In genomic region chr6:4192173-4192572, GRCh38 we compare ENCODE assay signal across 18 cellular contexts. TPM values are rescaled to one million over a fixed set of nuclear protein-coding genes. Genes with fewer than 3 reads are reported as not detected.
DNase-seq lines count a peak whose midpoint lies in the region; ATAC-seq and TF ChIP-seq lines count a peak whose summit lies in the region.
"Had no signal": no experiment of that assay in that cellular context is flagged by ENCODE, and none has a peak within 500 bp of the region (broad histone marks: within the 10 kb centered on the region; RNA-seq: fewer than 3 reads in every experiment).

No MANE protein-coding gene starts in this region.

- H3K9me3 Mint-ChIP-seq in stimulated activated naive B cell treated with anti-CD40 and anti-IgM and Interleukin-4, amounts not matched to agents 10 μg/mL and 1 μg/mL and 100 μg/mL, for 72 hours = no peaks in the 10 kb centered on the region
- no peaks in the 10 kb centered on the region for H3K9me3 Mint-ChIP-seq in activated CD8-positive, alpha-beta T cell treated with anti-CD3 and anti-CD28 coated beads for 36 hours
- H3K9me3 Mint-ChIP-seq: CD8-positive, alpha-beta T cell had no signal

- H3K9me3 ChIP-seq in Karpas-422 (ENCODE audit: low read length) (no peaks in the 10 kb centered on the region), Peyer's patch (no peaks in the 10 kb centered on the region)
- H3K9me3 ChIP-seq: BE2C had no signal

- no peak for ATAC-seq in stimulated activated naive B cell treated with anti-CD40 and anti-IgM and Interleukin-4, amounts not matched to agents 10 μg/mL and 1 μg/mL and 100 μg/mL, for 72 hours (replicated peaks)
- ATAC-seq in GM18858 (IDR thresholded peaks at IDR 0.05; ENCODE audit: unreplicated experiment) = no peak
- ATAC-seq in activated CD8-positive, alpha-beta T cell treated with anti-CD3 and anti-CD28 coated beads for 36 hours = no peak
- ATAC-seq: CD8-positive, alpha-beta T cell had no signal

- H3K36me3 ChIP-seq in Karpas-422 (ENCODE audit: insufficient read depth, low read length) (no peaks in the 10 kb centered on the region), Peyer's patch (no peaks in the 10 kb centered on the region)
- H3K36me3 ChIP-seq: BE2C had no signal

- no peaks in the 10 kb centered on the region for H3K4me1 ChIP-seq in Karpas-422 (ENCODE audit: low read length)
- H3K4me1 ChIP-seq in Peyer's patch = no peaks in the 10 kb centered on the region
- H3K4me1 ChIP-seq: BE2C had no signal

- intact Hi-C loops in activated CD8-positive, alpha-beta T cell treated with anti-CD3 and anti-CD28 coated beads for 36 hours (cut with micrococcal nuclease) = no loop called here

- peaks cover 8 to 25% of the 10 kb centered on the region in 2 donors for H3K27me3 Mint-ChIP-seq in stimulated activated naive B cell treated with anti-CD40 and anti-IgM and Interleukin-4, amounts not matched to agents 10 μg/mL and 1 μg/mL and 100 μg/mL, for 72 hours
- H3K27me3 Mint-ChIP-seq in activated CD8-positive, alpha-beta T cell treated with anti-CD3 and anti-CD28 coated beads for 36 hours = peaks cover 8% of the 10 kb centered on the region

- H3K27ac Mint-ChIP-seq in stimulated activated naive B cell treated with anti-CD40 and anti-IgM and Interleukin-4, amounts not matched to agents 10 μg/mL and 1 μg/mL and 100 μg/mL, for 72 hours = peak overlapping the region; percentile 39
- no peak overlapping the region for H3K27ac Mint-ChIP-seq in activated CD8-positive, alpha-beta T cell treated with anti-CD3 and anti-CD28 coated beads for 36 hours
- H3K27ac Mint-ChIP-seq: CD8-positive, alpha-beta T cell; H9 had no signal

- no peak overlapping the region for H3K4me3 Mint-ChIP-seq in stimulated activated naive B cell treated with anti-CD40 and anti-IgM and Interleukin-4, amounts not matched to agents 10 μg/mL and 1 μg/mL and 100 μg/mL, for 72 hours
- H3K4me3 Mint-ChIP-seq in activated CD8-positive, alpha-beta T cell treated with anti-CD3 and anti-CD28 coated beads for 36 hours = no peak overlapping the region
- H3K4me3 Mint-ChIP-seq: CD8-positive, alpha-beta T cell; H9 had no signal

- H3K27ac ChIP-seq in Karpas-422 (ENCODE audit: low read length) (no peak overlapping the region), Peyer's patch (no peak overlapping the region)
- H3K27ac ChIP-seq: C4-2B had no signal

- H3K27me3 ChIP-seq in Karpas-422 (ENCODE audit: low read length) = no peaks in the 10 kb centered on the region
- no peaks in the 10 kb centered on the region for H3K27me3 ChIP-seq in Peyer's patch
- H3K27me3 ChIP-seq: BE2C had no signal

- no peak for TF ChIP-seq CTCF in Peyer's patch (IDR thresholded peaks at IDR 0.05)
- no peak for TF ChIP-seq CTCF in activated CD8-positive, alpha-beta T cell treated with anti-CD3 and anti-CD28 coated beads for 36 hours (IDR thresholded peaks at IDR 0.05)

- no peak overlapping the region for H3K4me3 ChIP-seq in Karpas-422 (ENCODE audit: low read length)
- H3K4me3 ChIP-seq in Peyer's patch = no peak overlapping the region

- no peak overlapping the region for H3K9ac ChIP-seq in Karpas-422 (ENCODE audit: low read length)

- POLR2A ChIA-PET in activated CD8-positive, alpha-beta T cell treated with anti-CD3 and anti-CD28 coated beads for 36 hours (lab: Charles Lee) = no interaction called here

- H4K20me1 ChIP-seq in Karpas-422 (ENCODE audit: insufficient read depth, low read depth, low read length) = no peaks in the 10 kb centered on the region

- H3K4me1 Mint-ChIP-seq in stimulated activated naive B cell treated with anti-CD40 and anti-IgM and Interleukin-4, amounts not matched to agents 10 μg/mL and 1 μg/mL and 100 μg/mL, for 72 hours = no peaks in the 10 kb centered on the region
- no peaks in the 10 kb centered on the region for H3K4me1 Mint-ChIP-seq in activated CD8-positive, alpha-beta T cell treated with anti-CD3 and anti-CD28 coated beads for 36 hours (ENCODE audit: low read depth)

- TF ChIP-seq POLR2A in Peyer's patch (IDR thresholded peaks at IDR 0.05) = no peak

- H3K9me2 ChIP-seq in Karpas-422 (replicated peaks; ENCODE audit: insufficient read depth, low read length) = no peaks in the 10 kb centered on the region

- DNase-seq in AG20443 (ENCODE audit: low spot score) (peak; percentile 42), Karpas-422 (peak; percentile 32), myocyte (ENCODE audit: low read depth) (peak; percentile 66), Peyer's patch (no peak)
- no peak for DNase-seq in stimulated activated naive B cell treated with anti-CD40 and anti-IgM and Interleukin-4, amounts not matched to agents 10 μg/mL and 1 μg/mL and 100 μg/mL, for 72 hours
- no peak for DNase-seq in activated CD8-positive, alpha-beta T cell treated with anti-CD3 and anti-CD28 coated beads for 36 hours
- DNase-seq: ACHN; BE2C; CD8-positive, alpha-beta T cell; COR-L47; DMS153; DMS79 treated with DMSO at 0.1 percent for 48 hours; EL; GOT3; H9; KBM-7 had no signal

- H3K79me2 ChIP-seq in Karpas-422 (ENCODE audit: low read length) = no peaks in the 10 kb centered on the region

- H3K36me3 Mint-ChIP-seq in stimulated activated naive B cell treated with anti-CD40 and anti-IgM and Interleukin-4, amounts not matched to agents 10 μg/mL and 1 μg/mL and 100 μg/mL, for 72 hours = no peaks in the 10 kb centered on the region
- no peaks in the 10 kb centered on the region for H3K36me3 Mint-ChIP-seq in activated CD8-positive, alpha-beta T cell treated with anti-CD3 and anti-CD28 coated beads for 36 hours (ENCODE audit: low read depth)
- H3K36me3 Mint-ChIP-seq: CD8-positive, alpha-beta T cell had no signal

- CTCF ChIA-PET in activated CD8-positive, alpha-beta T cell treated with anti-CD3 and anti-CD28 coated beads for 36 hours (lab: Charles Lee) = no interaction called here

- no peak overlapping the region for H2AFZ ChIP-seq in Karpas-422 (ENCODE audit: low read length)

- no peak overlapping the region for H3K4me2 ChIP-seq in Karpas-422 (ENCODE audit: low read depth, low read length, poor library complexity, severe bottlenecking)

RNA-seq across cellular contexts. Expression of gene ECI2, which starts 56.8 kb away (rescaled TPM):
- total RNA-seq in Karpas-422 (2014; rRNA removed; shearing (Covaris generic); ENCODE audit: low replicate concordance) = 11.0 and 12.9 TPM in 2 replicates
- total RNA-seq in myocyte = 46.5 and 58.4 TPM in 2 replicates
- 43.1 TPM for polyA plus RNA-seq in myocyte (2012)
- total RNA-seq in Peyer's patch = 10 to 100 TPM; 23.9 to 87.9 (median 50.7) TPM
- total RNA-seq in activated CD8-positive, alpha-beta T cell treated with anti-CD3 and anti-CD28 coated beads for 36 hours = 10 to 100 TPM; 58.8 to 59.9 TPM

Comparison
In these comparisons a context has a peak if more than half of its experiments do, and no peak if none do; other contexts are left out.
1. DNase-seq: peak in AG20443 (single experiment), Karpas-422 (single experiment) and myocyte (single experiment); none in stimulated activated naive B cell treated with anti-CD40 and anti-IgM and Interleukin-4, amounts not matched to agents 10 μg/mL and 1 μg/mL and 100 μg/mL, for 72 hours (single experiment), Peyer's patch (0 of 3) and activated CD8-positive, alpha-beta T cell treated with anti-CD3 and anti-CD28 coated beads for 36 hours (single experiment).